13 cellular contexts compared by ENCODE assay signal in genomic region chr3:46370784-46371183, GRCh38. TPM values are rescaled to one million over a fixed set of nuclear protein-coding genes. Genes with fewer than 3 reads are reported as not detected.
A peak's percentile ranks its signal among the peaks of the same experiment; 100 is the strongest.
DNase-seq lines count a peak whose midpoint lies in the region; ATAC-seq and TF ChIP-seq lines count a peak whose summit lies in the region.
"Had no signal": no experiment of that assay in that cellular context is flagged by ENCODE, and none has a peak within 500 bp of the region (broad histone marks: within the 10 kb centered on the region; RNA-seq: fewer than 3 reads in every experiment).

CCR5 (plus strand) TSS chr3:46370946; CDS start chr3:46372903, 1,957 bp downstream.

- no peak for TF ChIP-seq POLR2A in prostate gland (IDR thresholded peaks at IDR 0.05)

- TF ChIP-seq CTCF in prostate gland (IDR thresholded peaks at IDR 0.05), result no peak

- intact Hi-C loops in prostate gland (cut with DNase I), result no loop called here

- H3K4me3 Mint-ChIP-seq in T-cell, result peak within 1 kb of the TSS; percentile 28 to 70 (median 70)
- no peak within 1 kb of the TSS for H3K4me3 Mint-ChIP-seq in stimulated activated memory B cell treated with anti-CD40 and anti-IgM and Interleukin-4, amounts not matched to agents 10 μg/mL and 1 μg/mL and 100 μg/mL, for 72 hours

- H3K4me3 ChIP-seq in duodenal mucosa (ENCODE audit: low read depth in 1 of 2, low read length in 2 of 2) (peak within 1 kb of the TSS in 1 of 2 donors; percentile 30), prostate gland (no peak within 1 kb of the TSS)
- H3K4me3 ChIP-seq: hepatocyte had no signal

- 26% methylated on average over 4 of the region's 4 CpGs for WGBS in prostate gland

- H3K4me1 ChIP-seq in duodenal mucosa (ENCODE audit: control insufficient read depth in 1 of 2, insufficient read depth in 2 of 2, low read length in 2 of 2), result peaks cover 9 to 10% of the 10 kb centered on the region in 2 donors
- H3K4me1 ChIP-seq in prostate gland (replicated peaks), result no peaks in the 10 kb centered on the region

- no peak within 1 kb of the TSS for H3K27ac ChIP-seq in duodenal mucosa (ENCODE audit: low read depth, low read length)
- no peak within 1 kb of the TSS for H3K27ac ChIP-seq in prostate gland
- H3K27ac ChIP-seq: hepatocyte had no signal

- H3K9me3 Mint-ChIP-seq in T-cell, result no peaks in the 10 kb centered on the region
- no peaks in the 10 kb centered on the region for H3K9me3 Mint-ChIP-seq in stimulated activated memory B cell treated with anti-CD40 and anti-IgM and Interleukin-4, amounts not matched to agents 10 μg/mL and 1 μg/mL and 100 μg/mL, for 72 hours

- H3K27me3 ChIP-seq in duodenal mucosa (ENCODE audit: control insufficient read depth in 1 of 2, insufficient read depth in 2 of 2, low read length in 2 of 2) (peaks cover 0 to 2% of the 10 kb centered on the region in 2 donors), prostate gland (replicated peaks; ENCODE audit: insufficient read depth) (no peaks in the 10 kb centered on the region)

- no peaks in the 10 kb centered on the region for H3K9me3 ChIP-seq in duodenal mucosa (ENCODE audit: control insufficient read depth in 1 of 2, low read length in 2 of 2)
- H3K9me3 ChIP-seq in prostate gland, result no peaks in the 10 kb centered on the region

- CTCF ChIA-PET in T-cell (lab: Charles Lee), result interaction anchor here (0.9 to 7.2 kb wide), 20 partner anchors 9 to 427 kb away, joined by 3 to 139 read pairs (median 6); partner anchors contain the start of genes CCR1 (in 1 of the 2) and CXCR6 (in 1 of the 2)

- H3K4me1 Mint-ChIP-seq in T-cell, result peaks cover 50 to 82% (median 70%) of the 10 kb centered on the region in 3 donors
- peaks cover 9% of the 10 kb centered on the region for H3K4me1 Mint-ChIP-seq in stimulated activated memory B cell treated with anti-CD40 and anti-IgM and Interleukin-4, amounts not matched to agents 10 μg/mL and 1 μg/mL and 100 μg/mL, for 72 hours

- no peaks in the 10 kb centered on the region for H3K27me3 Mint-ChIP-seq in T-cell
- no peaks in the 10 kb centered on the region for H3K27me3 Mint-ChIP-seq in stimulated activated memory B cell treated with anti-CD40 and anti-IgM and Interleukin-4, amounts not matched to agents 10 μg/mL and 1 μg/mL and 100 μg/mL, for 72 hours

- DNase-seq in activated CD4-positive, CD25-positive, alpha-beta regulatory T cell treated with anti-CD3 and anti-CD28 coated beads, Interleukin-2, amount 50 U/mL, for 16 hours (ENCODE audit: low read depth, low spot score), result peak; percentile 18
- no peak for DNase-seq in activated CD4-positive, CD25-positive, alpha-beta regulatory T cell treated with anti-CD3 and anti-CD28 coated beads, Interleukin-2, amount 50 U/mL, for 72 hours
- peak in 10 of 34 experiments; percentile 6 to 21 (median 17) for DNase-seq in T-cell
- no peak for DNase-seq in NCI-H82 (lab: John Stamatoyannopoulos, UW)
- DNase-seq in prostate gland (ENCODE audit: low spot score), result no peak
- DNase-seq in dedifferentiated amniotic fluid mesenchymal stem cell (ENCODE audit: extremely low spot score), result no peak
- DNase-seq: activated effector memory CD4-positive, alpha-beta T cell treated with anti-CD3 and anti-CD28 coated beads, Interleukin-2, amount 50 U/mL, for 16 hours; effector CD8-positive, alpha-beta T cell; NCI-H446 had no signal

- POLR2A ChIA-PET in T-cell (lab: Charles Lee), result interaction anchor here in 1 of 2 donors (0.5 to 1.2 kb wide), 4 partner anchors 33 to 420 kb away, joined by 3 to 4 read pairs (median 3); no protein-coding TSS in a partner anchor

- ATAC-seq in T-cell (replicated peaks in 1 of 4), result peak; percentile 69 to 74 (median 72)
- ATAC-seq in stimulated activated memory B cell treated with anti-CD40 and anti-IgM and Interleukin-4, amounts not matched to agents 10 μg/mL and 1 μg/mL and 100 μg/mL, for 72 hours, result no peak

- peak within 1 kb of the TSS; percentile 86 to 94 for H3K27ac Mint-ChIP-seq in T-cell
- peak within 1 kb of the TSS; percentile 21 for H3K27ac Mint-ChIP-seq in stimulated activated memory B cell treated with anti-CD40 and anti-IgM and Interleukin-4, amounts not matched to agents 10 μg/mL and 1 μg/mL and 100 μg/mL, for 72 hours

- no peaks in the 10 kb centered on the region for H3K36me3 Mint-ChIP-seq in T-cell
- H3K36me3 Mint-ChIP-seq in stimulated activated memory B cell treated with anti-CD40 and anti-IgM and Interleukin-4, amounts not matched to agents 10 μg/mL and 1 μg/mL and 100 μg/mL, for 72 hours, result no peaks in the 10 kb centered on the region

- H3K36me3 ChIP-seq in duodenal mucosa (ENCODE audit: control insufficient read depth in 1 of 2, insufficient read depth in 2 of 2, low read length in 2 of 2) (no peaks in the 10 kb centered on the region), prostate gland (no peaks in the 10 kb centered on the region)

- H3K9ac ChIP-seq in duodenal mucosa (ENCODE audit: low read depth in 1 of 2, low read length in 2 of 2), result peak within 1 kb of the TSS; percentile 42 to 44

RNA-seq across cellular contexts. Expression of gene CCR5, which starts in this region (rescaled TPM):
- total RNA-seq in T-cell, result 10 to 100 TPM in 3 of 5 donors, 1 to 10 TPM in 2; 4.0 to 14.6 (median 10.1) TPM
- total RNA-seq in prostate gland, result under 1 TPM; 0.55 to 0.68 TPM
- total RNA-seq: A172 had no signal
